In the genomic region with DNA sequence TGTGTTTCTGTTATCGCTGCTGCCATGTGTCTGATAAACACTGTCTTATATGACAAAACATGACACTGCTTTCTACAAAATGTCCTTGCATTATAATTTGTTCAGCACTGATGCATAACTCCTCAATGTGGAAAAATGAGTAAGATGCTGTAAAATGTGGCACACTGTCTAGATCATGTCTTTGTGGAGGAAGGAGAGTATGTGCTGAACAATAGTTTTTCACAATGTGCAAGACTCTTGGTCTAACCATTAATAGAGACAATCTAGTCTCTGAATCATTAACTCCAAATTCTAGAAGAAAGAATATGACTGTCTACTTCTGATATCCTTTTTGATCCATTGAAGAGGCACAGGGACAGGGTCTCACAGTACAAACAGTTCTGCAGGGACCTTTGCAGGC, we compare ENCODE assay signal across 21 cellular contexts.
"Had no signal": no experiment of that assay in that cellular context is flagged by ENCODE, and none has a peak within 500 bp of the region (broad histone marks: within the 10 kb centered on the region; RNA-seq: fewer than 3 reads in every experiment).

No MANE protein-coding gene starts in this region.

- ATAC-seq: foreskin keratinocyte, gastroesophageal sphincter, heart left ventricle, left cardiac atrium, left lung, left ventricle myocardium superior, lower lobe of right lung had no signal

- H3K36me3 Mint-ChIP-seq: immature natural killer cell had no signal

- H3K27me3 Mint-ChIP-seq: central memory CD8-positive, alpha-beta T cell; dendritic cell treated with granulocyte-macrophage colony-stimulating factor and Interleukin-4, amounts not matched to agents 40 ng/mL and 50 ng/mL, for 4 days had no signal

- H3K4me3 Mint-ChIP-seq: central memory CD8-positive, alpha-beta T cell; dendritic cell treated with granulocyte-macrophage colony-stimulating factor and Interleukin-4, amounts not matched to agents 40 ng/mL and 50 ng/mL, for 4 days; immature natural killer cell had no signal

- DNase-seq: cerebellar nuclear complex; colonic mucosa; cortex of kidney; effector CD4-positive, alpha-beta T cell; effector memory CD4-positive, alpha-beta T cell; erythroblast; foreskin keratinocyte; heart left ventricle; immature natural killer cell; islet precursor cell; kidney; kidney glomerular epithelial cell; left cardiac atrium; left lung; left ventricle myocardium superior; lower lobe of right lung; mesenchymal stem cell; midbrain had no signal

- H3K9me3 Mint-ChIP-seq: dendritic cell treated with granulocyte-macrophage colony-stimulating factor and Interleukin-4, amounts not matched to agents 40 ng/mL and 50 ng/mL, for 4 days had no signal

- H3K4me1 Mint-ChIP-seq: central memory CD8-positive, alpha-beta T cell; immature natural killer cell had no signal

- H3K27ac Mint-ChIP-seq: dendritic cell treated with granulocyte-macrophage colony-stimulating factor and Interleukin-4, amounts not matched to agents 40 ng/mL and 50 ng/mL, for 4 days; immature natural killer cell had no signal
